ENCODE assay signal across 1 cellular context in the genomic region with DNA sequence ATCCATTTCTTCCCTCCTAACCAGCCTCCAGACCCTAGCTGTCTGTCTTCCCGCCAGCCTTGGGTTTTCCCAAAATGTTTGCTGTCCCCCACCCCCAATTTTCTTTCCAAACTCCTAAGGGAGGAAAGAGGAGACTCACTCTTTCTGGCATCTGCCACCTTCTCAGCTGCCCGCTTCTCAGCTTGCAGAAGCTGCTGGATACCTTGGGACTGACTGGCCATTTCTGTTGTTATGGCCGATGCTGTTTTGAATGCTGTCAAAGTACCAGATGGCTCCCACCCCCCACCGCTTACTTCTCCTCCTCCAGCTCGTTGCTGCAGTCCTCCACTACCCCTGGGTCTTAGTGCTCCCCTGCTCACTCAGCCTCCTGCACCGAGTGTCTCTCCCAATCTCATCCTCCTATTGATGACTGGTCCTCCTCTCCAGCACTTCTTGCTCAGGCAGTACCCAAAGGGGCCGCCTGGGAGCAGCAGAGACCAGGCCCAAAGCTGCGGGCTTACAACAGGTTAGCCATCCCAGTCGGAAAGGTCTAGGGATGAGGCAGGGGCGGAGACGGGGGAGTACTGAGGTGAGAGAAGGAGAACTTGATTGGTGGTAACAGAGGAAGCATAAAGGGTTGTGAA.
TF ChIP-seq lines count a peak whose summit lies in the region.

A gene (minus strand): TSS at position 270 of the 623 bp plus-strand sequence. CDS start 49 bp downstream, at position 221.

TF ChIP-seq in H1, 55 proteins besides CTCF, POLR2A, EP300 and RAD21 (continues in another document):
- no peak for TF ChIP-seq BCL11A (IDR thresholded peaks at IDR 0.05; ENCODE audit: low read depth in 2 of 2, low read length in 2 of 2)
- TF ChIP-seq, protein P1, sequence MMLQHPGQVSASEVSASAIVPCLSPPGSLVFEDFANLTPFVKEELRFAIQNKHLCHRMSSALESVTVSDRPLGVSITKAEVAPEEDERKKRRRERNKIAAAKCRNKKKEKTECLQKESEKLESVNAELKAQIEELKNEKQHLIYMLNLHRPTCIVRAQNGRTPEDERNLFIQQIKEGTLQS (IDR thresholded peaks at IDR 0.05; ENCODE audit: insufficient read depth, low read depth, low read length), result 0 out of 2 replicates have a peak, but pooled peaks have one; percentile 26
- TF ChIP-seq CREB1 (IDR thresholded peaks at IDR 0.05), result peak; percentile 74
- TF ChIP-seq TAF1 (IDR thresholded peaks at IDR 0.05; ENCODE audit: low read depth, low read length), result peak; percentile 73
- TF ChIP-seq ZNF274 (IDR thresholded peaks at IDR 0.05; ENCODE audit: borderline replicate concordance, extremely low read depth, low read length), result no peak
- 0 out of 2 replicates have a peak, but pooled peaks have one; percentile 25 for TF ChIP-seq JUN (IDR thresholded peaks at IDR 0.05; ENCODE audit: low read depth, low read length)
- TF ChIP-seq CEBPB (IDR thresholded peaks at IDR 0.05; ENCODE audit: low read depth, low read length), result no peak; the same call in 1 of the 2 replicates
- TF ChIP-seq TEAD4 (IDR thresholded peaks at IDR 0.05; ENCODE audit: low read depth, low read length), result no peak
- TF ChIP-seq GABPA (IDR thresholded peaks at IDR 0.05; ENCODE audit: borderline replicate concordance, insufficient read depth, low read length), result peak; percentile 81; the same call in 1 of the 2 replicates
- 0 out of 2 replicates have a peak, but pooled peaks have one; percentile 14 for TF ChIP-seq BRCA1 (IDR thresholded peaks at IDR 0.05; ENCODE audit: low read depth, low read length)
- no peak for TF ChIP-seq PHF8 (conservative IDR thresholded peaks at IDR 0.05; ENCODE audit: low read depth, low read length)
- TF ChIP-seq RXRA (IDR thresholded peaks at IDR 0.05; ENCODE audit: insufficient read depth, low read depth, low read length), result no peak
- no peak; the same call in 1 of the 2 replicates for TF ChIP-seq MAFK (IDR thresholded peaks at IDR 0.05; ENCODE audit: low read depth, low read length)
- no peak for TF ChIP-seq KDM4A (IDR thresholded peaks at IDR 0.05; ENCODE audit: low read depth, low read length, severe bottlenecking)
- no peak for TF ChIP-seq ASH2L (IDR thresholded peaks at IDR 0.05; ENCODE audit: low read length)
- no peak for TF ChIP-seq EZH2 (IDR thresholded peaks at IDR 0.05; ENCODE audit: low read depth, low read length, severe bottlenecking)
- TF ChIP-seq RBBP5 (IDR thresholded peaks at IDR 0.05; ENCODE audit: borderline replicate concordance, low read depth, low read length), result no peak
- peak; percentile 62; the same call in 1 of the 2 replicates for TF ChIP-seq GTF2F1 (IDR thresholded peaks at IDR 0.05; ENCODE audit: borderline replicate concordance, low read depth, low read length)
- peak; percentile 96 to 99 for TF ChIP-seq SIN3A (conservative IDR thresholded peaks at IDR 0.05 in 1 of 2, IDR thresholded peaks at IDR 0.05 in 1 of 2; ENCODE audit: low read depth in 1 of 2, low read length in 2 of 2)
- peak in 1 of 2 experiments; percentile 80; a peak in 1 of 4 replicates for TF ChIP-seq HDAC2 (IDR thresholded peaks at IDR 0.05; ENCODE audit: borderline replicate concordance in 1 of 2, low read depth in 2 of 2, low read length in 2 of 2)
- TF ChIP-seq TBP (IDR thresholded peaks at IDR 0.05; ENCODE audit: low read depth, low read length), result 0 out of 2 replicates have a peak, but pooled peaks have one; percentile 43
- TF ChIP-seq CTBP2 (IDR thresholded peaks at IDR 0.05; ENCODE audit: borderline replicate concordance, insufficient read depth, insufficient read length, low read length), result peak; percentile 83
- peak; percentile 63; the same call in 1 of the 2 replicates for TF ChIP-seq JUND (IDR thresholded peaks at IDR 0.05; ENCODE audit: low read length)
- TF ChIP-seq YY1 (IDR thresholded peaks at IDR 0.05; ENCODE audit: low read depth, low read length), result peak; percentile 87
- TF ChIP-seq RNF2 (IDR thresholded peaks at IDR 0.05; ENCODE audit: borderline replicate concordance, low read depth, low read length, missing control alignments, poor library complexity, severe bottlenecking), result no peak
- TF ChIP-seq SP2 (IDR thresholded peaks at IDR 0.05; ENCODE audit: low read length), result no peak
- no peak for TF ChIP-seq SUZ12 (IDR thresholded peaks at IDR 0.05; ENCODE audit: low read length)
- TF ChIP-seq SIX5 (IDR thresholded peaks at IDR 0.05; ENCODE audit: low read depth, low read length), result no peak
- peak; percentile 94 for TF ChIP-seq FOSL1 (IDR thresholded peaks at IDR 0.05; ENCODE audit: insufficient read depth, low read depth, low read length)
- TF ChIP-seq TAF7 (optimal IDR thresholded peaks at IDR 0.05; ENCODE audit: borderline replicate concordance, low read depth, low read length), result peak; percentile 54
- 0 out of 2 replicates have a peak, but pooled peaks have one; percentile 51 for TF ChIP-seq CHD1 (IDR thresholded peaks at IDR 0.05; ENCODE audit: low read depth, low read length)
- TF ChIP-seq SRF (IDR thresholded peaks at IDR 0.05; ENCODE audit: low read depth, low read length), result no peak
- peak; percentile 68 for TF ChIP-seq CHD2 (IDR thresholded peaks at IDR 0.05; ENCODE audit: low read length)
- TF ChIP-seq, protein P2, sequence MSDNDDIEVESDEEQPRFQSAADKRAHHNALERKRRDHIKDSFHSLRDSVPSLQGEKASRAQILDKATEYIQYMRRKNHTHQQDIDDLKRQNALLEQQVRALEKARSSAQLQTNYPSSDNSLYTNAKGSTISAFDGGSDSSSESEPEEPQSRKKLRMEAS (IDR thresholded peaks at IDR 0.05), result peak; percentile 87
- peak; percentile 56; the same call in 1 of the 2 replicates for TF ChIP-seq SP4 (IDR thresholded peaks at IDR 0.05; ENCODE audit: low read length)
- no peak for TF ChIP-seq BACH1 (IDR thresholded peaks at IDR 0.05; ENCODE audit: low read length)
- peak; percentile 58 for TF ChIP-seq NANOG (IDR thresholded peaks at IDR 0.05; ENCODE audit: insufficient read depth, low read depth, low read length, poor library complexity, severe bottlenecking)
- TF ChIP-seq, protein P3, sequence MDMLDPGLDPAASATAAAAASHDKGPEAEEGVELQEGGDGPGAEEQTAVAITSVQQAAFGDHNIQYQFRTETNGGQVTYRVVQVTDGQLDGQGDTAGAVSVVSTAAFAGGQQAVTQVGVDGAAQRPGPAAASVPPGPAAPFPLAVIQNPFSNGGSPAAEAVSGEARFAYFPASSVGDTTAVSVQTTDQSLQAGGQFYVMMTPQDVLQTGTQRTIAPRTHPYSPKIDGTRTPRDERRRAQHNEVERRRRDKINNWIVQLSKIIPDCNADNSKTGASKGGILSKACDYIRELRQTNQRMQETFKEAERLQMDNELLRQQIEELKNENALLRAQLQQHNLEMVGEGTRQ (IDR thresholded peaks at IDR 0.05; ENCODE audit: low read length), result no peak
- peak; percentile 81 for TF ChIP-seq KDM5A (IDR thresholded peaks at IDR 0.05; ENCODE audit: low read length)
- TF ChIP-seq EGR1 (IDR thresholded peaks at IDR 0.05; ENCODE audit: borderline replicate concordance, low read depth, low read length), result peak; percentile 72; the same call in 1 of the 2 replicates
- TF ChIP-seq HDAC6 (IDR thresholded peaks at IDR 0.05; ENCODE audit: low read depth, low read length), result no peak
- no peak for TF ChIP-seq CBX5 (IDR thresholded peaks at IDR 0.05; ENCODE audit: low read depth, low read length)
- 0 out of 2 replicates have a peak, but pooled peaks have one; percentile 4 for TF ChIP-seq POU5F1 (IDR thresholded peaks at IDR 0.05; ENCODE audit: low read depth, low read length)
- TF ChIP-seq POLR2AphosphoS5 (IDR thresholded peaks at IDR 0.05; ENCODE audit: low read depth, low read length), result 0 out of 2 replicates have a peak, but pooled peaks have one; percentile 41
- TF ChIP-seq, protein P4, sequence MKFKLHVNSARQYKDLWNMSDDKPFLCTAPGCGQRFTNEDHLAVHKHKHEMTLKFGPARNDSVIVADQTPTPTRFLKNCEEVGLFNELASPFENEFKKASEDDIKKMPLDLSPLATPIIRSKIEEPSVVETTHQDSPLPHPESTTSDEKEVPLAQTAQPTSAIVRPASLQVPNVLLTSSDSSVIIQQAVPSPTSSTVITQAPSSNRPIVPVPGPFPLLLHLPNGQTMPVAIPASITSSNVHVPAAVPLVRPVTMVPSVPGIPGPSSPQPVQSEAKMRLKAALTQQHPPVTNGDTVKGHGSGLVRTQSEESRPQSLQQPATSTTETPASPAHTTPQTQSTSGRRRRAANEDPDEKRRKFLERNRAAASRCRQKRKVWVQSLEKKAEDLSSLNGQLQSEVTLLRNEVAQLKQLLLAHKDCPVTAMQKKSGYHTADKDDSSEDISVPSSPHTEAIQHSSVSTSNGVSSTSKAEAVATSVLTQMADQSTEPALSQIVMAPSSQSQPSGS (IDR thresholded peaks at IDR 0.05; ENCODE audit: low read length), result 0 out of 2 replicates have a peak, but pooled peaks have one; percentile 21
- peak; percentile 88 for TF ChIP-seq KDM1A (IDR thresholded peaks at IDR 0.05; ENCODE audit: borderline replicate concordance, low read length)
- TF ChIP-seq, protein P5, sequence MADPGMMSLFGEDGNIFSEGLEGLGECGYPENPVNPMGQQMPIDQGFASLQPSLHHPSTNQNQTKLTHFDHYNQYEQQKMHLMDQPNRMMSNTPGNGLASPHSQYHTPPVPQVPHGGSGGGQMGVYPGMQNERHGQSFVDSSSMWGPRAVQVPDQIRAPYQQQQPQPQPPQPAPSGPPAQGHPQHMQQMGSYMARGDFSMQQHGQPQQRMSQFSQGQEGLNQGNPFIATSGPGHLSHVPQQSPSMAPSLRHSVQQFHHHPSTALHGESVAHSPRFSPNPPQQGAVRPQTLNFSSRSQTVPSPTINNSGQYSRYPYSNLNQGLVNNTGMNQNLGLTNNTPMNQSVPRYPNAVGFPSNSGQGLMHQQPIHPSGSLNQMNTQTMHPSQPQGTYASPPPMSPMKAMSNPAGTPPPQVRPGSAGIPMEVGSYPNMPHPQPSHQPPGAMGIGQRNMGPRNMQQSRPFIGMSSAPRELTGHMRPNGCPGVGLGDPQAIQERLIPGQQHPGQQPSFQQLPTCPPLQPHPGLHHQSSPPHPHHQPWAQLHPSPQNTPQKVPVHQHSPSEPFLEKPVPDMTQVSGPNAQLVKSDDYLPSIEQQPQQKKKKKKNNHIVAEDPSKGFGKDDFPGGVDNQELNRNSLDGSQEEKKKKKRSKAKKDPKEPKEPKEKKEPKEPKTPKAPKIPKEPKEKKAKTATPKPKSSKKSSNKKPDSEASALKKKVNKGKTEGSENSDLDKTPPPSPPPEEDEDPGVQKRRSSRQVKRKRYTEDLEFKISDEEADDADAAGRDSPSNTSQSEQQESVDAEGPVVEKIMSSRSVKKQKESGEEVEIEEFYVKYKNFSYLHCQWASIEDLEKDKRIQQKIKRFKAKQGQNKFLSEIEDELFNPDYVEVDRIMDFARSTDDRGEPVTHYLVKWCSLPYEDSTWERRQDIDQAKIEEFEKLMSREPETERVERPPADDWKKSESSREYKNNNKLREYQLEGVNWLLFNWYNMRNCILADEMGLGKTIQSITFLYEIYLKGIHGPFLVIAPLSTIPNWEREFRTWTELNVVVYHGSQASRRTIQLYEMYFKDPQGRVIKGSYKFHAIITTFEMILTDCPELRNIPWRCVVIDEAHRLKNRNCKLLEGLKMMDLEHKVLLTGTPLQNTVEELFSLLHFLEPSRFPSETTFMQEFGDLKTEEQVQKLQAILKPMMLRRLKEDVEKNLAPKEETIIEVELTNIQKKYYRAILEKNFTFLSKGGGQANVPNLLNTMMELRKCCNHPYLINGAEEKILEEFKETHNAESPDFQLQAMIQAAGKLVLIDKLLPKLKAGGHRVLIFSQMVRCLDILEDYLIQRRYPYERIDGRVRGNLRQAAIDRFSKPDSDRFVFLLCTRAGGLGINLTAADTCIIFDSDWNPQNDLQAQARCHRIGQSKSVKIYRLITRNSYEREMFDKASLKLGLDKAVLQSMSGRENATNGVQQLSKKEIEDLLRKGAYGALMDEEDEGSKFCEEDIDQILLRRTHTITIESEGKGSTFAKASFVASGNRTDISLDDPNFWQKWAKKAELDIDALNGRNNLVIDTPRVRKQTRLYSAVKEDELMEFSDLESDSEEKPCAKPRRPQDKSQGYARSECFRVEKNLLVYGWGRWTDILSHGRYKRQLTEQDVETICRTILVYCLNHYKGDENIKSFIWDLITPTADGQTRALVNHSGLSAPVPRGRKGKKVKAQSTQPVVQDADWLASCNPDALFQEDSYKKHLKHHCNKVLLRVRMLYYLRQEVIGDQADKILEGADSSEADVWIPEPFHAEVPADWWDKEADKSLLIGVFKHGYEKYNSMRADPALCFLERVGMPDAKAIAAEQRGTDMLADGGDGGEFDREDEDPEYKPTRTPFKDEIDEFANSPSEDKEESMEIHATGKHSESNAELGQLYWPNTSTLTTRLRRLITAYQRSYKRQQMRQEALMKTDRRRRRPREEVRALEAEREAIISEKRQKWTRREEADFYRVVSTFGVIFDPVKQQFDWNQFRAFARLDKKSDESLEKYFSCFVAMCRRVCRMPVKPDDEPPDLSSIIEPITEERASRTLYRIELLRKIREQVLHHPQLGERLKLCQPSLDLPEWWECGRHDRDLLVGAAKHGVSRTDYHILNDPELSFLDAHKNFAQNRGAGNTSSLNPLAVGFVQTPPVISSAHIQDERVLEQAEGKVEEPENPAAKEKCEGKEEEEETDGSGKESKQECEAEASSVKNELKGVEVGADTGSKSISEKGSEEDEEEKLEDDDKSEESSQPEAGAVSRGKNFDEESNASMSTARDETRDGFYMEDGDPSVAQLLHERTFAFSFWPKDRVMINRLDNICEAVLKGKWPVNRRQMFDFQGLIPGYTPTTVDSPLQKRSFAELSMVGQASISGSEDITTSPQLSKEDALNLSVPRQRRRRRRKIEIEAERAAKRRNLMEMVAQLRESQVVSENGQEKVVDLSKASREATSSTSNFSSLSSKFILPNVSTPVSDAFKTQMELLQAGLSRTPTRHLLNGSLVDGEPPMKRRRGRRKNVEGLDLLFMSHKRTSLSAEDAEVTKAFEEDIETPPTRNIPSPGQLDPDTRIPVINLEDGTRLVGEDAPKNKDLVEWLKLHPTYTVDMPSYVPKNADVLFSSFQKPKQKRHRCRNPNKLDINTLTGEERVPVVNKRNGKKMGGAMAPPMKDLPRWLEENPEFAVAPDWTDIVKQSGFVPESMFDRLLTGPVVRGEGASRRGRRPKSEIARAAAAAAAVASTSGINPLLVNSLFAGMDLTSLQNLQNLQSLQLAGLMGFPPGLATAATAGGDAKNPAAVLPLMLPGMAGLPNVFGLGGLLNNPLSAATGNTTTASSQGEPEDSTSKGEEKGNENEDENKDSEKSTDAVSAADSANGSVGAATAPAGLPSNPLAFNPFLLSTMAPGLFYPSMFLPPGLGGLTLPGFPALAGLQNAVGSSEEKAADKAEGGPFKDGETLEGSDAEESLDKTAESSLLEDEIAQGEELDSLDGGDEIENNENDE (IDR thresholded peaks at IDR 0.05; ENCODE audit: insufficient replicate concordance, low read length), result no peak
- peak; percentile 70 for TF ChIP-seq SAP30 (IDR thresholded peaks at IDR 0.05; ENCODE audit: insufficient read depth, insufficient replicate concordance, low read length)
- no peak for TF ChIP-seq SIRT6 (IDR thresholded peaks at IDR 0.05; ENCODE audit: low read length)
- TF ChIP-seq NRF1 (IDR thresholded peaks at IDR 0.05; ENCODE audit: low read depth, low read length), result no peak
- 0 out of 2 replicates have a peak, but pooled peaks have one; percentile 30 for TF ChIP-seq TCF12 (IDR thresholded peaks at IDR 0.05; ENCODE audit: low read depth, low read length)
- TF ChIP-seq, protein P6, sequence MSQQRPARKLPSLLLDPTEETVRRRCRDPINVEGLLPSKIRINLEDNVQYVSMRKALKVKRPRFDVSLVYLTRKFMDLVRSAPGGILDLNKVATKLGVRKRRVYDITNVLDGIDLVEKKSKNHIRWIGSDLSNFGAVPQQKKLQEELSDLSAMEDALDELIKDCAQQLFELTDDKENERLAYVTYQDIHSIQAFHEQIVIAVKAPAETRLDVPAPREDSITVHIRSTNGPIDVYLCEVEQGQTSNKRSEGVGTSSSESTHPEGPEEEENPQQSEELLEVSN (IDR thresholded peaks at IDR 0.05), result no peak
- no peak for TF ChIP-seq CBX8 (IDR thresholded peaks at IDR 0.05; ENCODE audit: borderline replicate concordance, low read depth, low read length)
- TF ChIP-seq SP1 (IDR thresholded peaks at IDR 0.05; ENCODE audit: low read depth, low read length), result peak; percentile 90
